ENCODE assay signal across 1 cellular context in genomic region chr1:55234016-55234415, GRCh38.
TF ChIP-seq lines count a peak whose summit lies in the region.

No MANE protein-coding gene starts in this region.

TF ChIP-seq in HepG2, 621 proteins besides CTCF, POLR2A, EP300 and RAD21 (continued from another document):
- TF ChIP-seq ZNF687 (CRISPR knock-in tag; IDR thresholded peaks at IDR 0.05) = no peak
- TF ChIP-seq ZFP37 (CRISPR knock-in tag; IDR thresholded peaks at IDR 0.05; ENCODE audit: borderline replicate concordance) = no peak
- no peak for TF ChIP-seq ZBTB8A (CRISPR knock-in tag; IDR thresholded peaks at IDR 0.05; ENCODE audit: borderline replicate concordance, low read depth)
- no peak for TF ChIP-seq ZNF724P (CRISPR knock-in tag; IDR thresholded peaks at IDR 0.05; ENCODE audit: borderline replicate concordance)
- TF ChIP-seq ZNF746 (CRISPR knock-in tag; IDR thresholded peaks at IDR 0.05) = no peak
- TF ChIP-seq SMAD9 (CRISPR knock-in tag; IDR thresholded peaks at IDR 0.05) = no peak
- TF ChIP-seq MXD3 (CRISPR knock-in tag; IDR thresholded peaks at IDR 0.05) = no peak
- TF ChIP-seq TAF1 (CRISPR knock-in tag; IDR thresholded peaks at IDR 0.05) = no peak
- no peak for TF ChIP-seq EHMT2 (IDR thresholded peaks at IDR 0.05; ENCODE audit: borderline replicate concordance, low read depth, low read length)
- no peak for TF ChIP-seq ZNF761 (CRISPR knock-in tag; conservative IDR thresholded peaks at IDR 0.05)
- no peak for TF ChIP-seq GATA4 (IDR thresholded peaks at IDR 0.05; ENCODE audit: borderline replicate concordance, low read depth)
- no peak for TF ChIP-seq SALL2 (CRISPR knock-in tag; IDR thresholded peaks at IDR 0.05)
- TF ChIP-seq CAMTA2 (CRISPR knock-in tag; IDR thresholded peaks at IDR 0.05; ENCODE audit: borderline replicate concordance) = no peak
- TF ChIP-seq NCOA2 (CRISPR knock-in tag; IDR thresholded peaks at IDR 0.05) = no peak
- no peak for TF ChIP-seq ZNF343 (CRISPR knock-in tag; IDR thresholded peaks at IDR 0.05)
- TF ChIP-seq TGIF2 (CRISPR knock-in tag; IDR thresholded peaks at IDR 0.05) = no peak
- no peak for TF ChIP-seq GPN1 (CRISPR knock-in tag; IDR thresholded peaks at IDR 0.05; ENCODE audit: borderline replicate concordance)
- TF ChIP-seq ADNP (CRISPR knock-in tag; IDR thresholded peaks at IDR 0.05) = no peak
- no peak for TF ChIP-seq TBP (CRISPR knock-in tag; IDR thresholded peaks at IDR 0.05)
